12 cellular contexts compared by ENCODE assay signal in the genomic region with DNA sequence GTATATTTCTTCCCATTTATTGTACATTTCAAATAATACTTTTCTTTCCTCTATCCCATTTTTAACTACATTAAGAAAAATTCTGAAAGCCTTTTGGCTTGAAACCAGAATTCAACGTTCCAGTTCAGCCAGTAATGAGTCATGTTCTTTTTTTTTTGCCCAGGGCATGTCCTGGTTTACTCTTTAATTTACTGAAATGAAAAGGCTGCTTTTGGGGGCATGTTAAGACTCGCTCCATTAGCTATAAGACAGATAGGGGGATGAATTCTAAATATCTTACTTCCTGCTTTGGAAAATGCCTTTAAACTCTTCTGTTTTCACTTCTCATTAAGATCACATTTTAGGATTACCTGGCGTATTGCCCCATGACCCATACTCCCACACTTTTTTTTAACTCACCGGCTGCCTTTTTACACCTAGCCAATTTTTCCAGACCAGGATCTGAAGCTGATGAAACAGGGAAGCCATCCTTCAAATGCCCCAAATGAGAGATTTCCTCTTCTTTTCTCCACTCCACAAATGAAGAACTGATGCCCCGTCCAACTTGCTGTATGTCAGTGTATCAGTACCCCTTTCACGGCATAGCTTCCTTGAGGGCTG. TPM values are rescaled to one million over a fixed set of nuclear protein-coding genes. Genes with fewer than 3 reads are reported as not detected.
DNase-seq lines count a peak whose midpoint lies in the region; ATAC-seq and TF ChIP-seq lines count a peak whose summit lies in the region.
"Had no signal": no experiment of that assay in that cellular context is flagged by ENCODE, and none has a peak within 500 bp of the region (broad histone marks: within the 10 kb centered on the region; RNA-seq: fewer than 3 reads in every experiment).

No MANE protein-coding gene starts in this region.

- intact Hi-C loops in Calu3 (cut with micrococcal nuclease; ENCODE audit: unreplicated experiment), result loop anchor here (5.0 kb wide), 2 partner anchors 176 to 331 kb away; partner anchors contain the start of gene BARD1
- intact Hi-C loops in transverse colon (cut with DNase I; ENCODE audit: low total_unique reads), result no loop called here

- peak overlapping the region; percentile 94 for H3K27ac Mint-ChIP-seq in Calu3 (ENCODE audit: unreplicated experiment)
- H3K27ac Mint-ChIP-seq: activated T-cell treated with anti-CD3 and anti-CD28 coated beads, Interleukin-2, amount 50 U/mL, for 24 hours; naive thymus-derived CD8-positive, alpha-beta T cell had no signal

- H3K9me3 Mint-ChIP-seq in Calu3 (ENCODE audit: low read depth, unreplicated experiment), result peaks cover 4% of the 10 kb centered on the region
- H3K9me3 Mint-ChIP-seq: activated T-cell treated with anti-CD3 and anti-CD28 coated beads, Interleukin-2, amount 50 U/mL, for 24 hours had no signal

- in situ Hi-C loops in transverse colon (cut with MboI; ENCODE audit: low pct_ligation_motif_present in 1 of 4, low pct_unique_long_range_greater_than_20kb in 1 of 4, low sequenced_read_pairs in 3 of 4), result no loop called here

- H3K27me3 ChIP-seq in transverse colon, result no peaks in the 10 kb centered on the region
- H3K27me3 ChIP-seq: esophagus muscularis mucosa had no signal

- H3K4me1 ChIP-seq in transverse colon, result no peaks in the 10 kb centered on the region
- H3K4me1 ChIP-seq: esophagus muscularis mucosa had no signal

- no peak for TF ChIP-seq CTCF in Calu3 (IDR thresholded peaks at IDR 0.05; ENCODE audit: unreplicated experiment)
- TF ChIP-seq CTCF in transverse colon (IDR thresholded peaks at IDR 0.05), result no peak

- peak overlapping the region; percentile 73 for H3K4me3 Mint-ChIP-seq in Calu3 (ENCODE audit: low read depth, unreplicated experiment)
- H3K4me3 Mint-ChIP-seq: activated T-cell treated with anti-CD3 and anti-CD28 coated beads, Interleukin-2, amount 50 U/mL, for 24 hours; naive thymus-derived CD8-positive, alpha-beta T cell had no signal

- H3K9me3 ChIP-seq in transverse colon, result no peaks in the 10 kb centered on the region
- H3K9me3 ChIP-seq: esophagus muscularis mucosa had no signal

- ATAC-seq in HG02763 (IDR thresholded peaks at IDR 0.05; ENCODE audit: unreplicated experiment), result peak; percentile 38
- no peak for ATAC-seq in HG03521 (IDR thresholded peaks at IDR 0.05; ENCODE audit: unreplicated experiment)
- ATAC-seq in GM21515 (IDR thresholded peaks at IDR 0.05; ENCODE audit: unreplicated experiment), result no peak
- ATAC-seq: naive thymus-derived CD8-positive, alpha-beta T cell had no signal

- H3K4me1 Mint-ChIP-seq in Calu3 (ENCODE audit: low read depth, unreplicated experiment), result peaks cover 42% of the 10 kb centered on the region
- H3K4me1 Mint-ChIP-seq: naive thymus-derived CD8-positive, alpha-beta T cell had no signal

- no peaks in the 10 kb centered on the region for H3K27me3 Mint-ChIP-seq in Calu3 (ENCODE audit: unreplicated experiment)

- DNase-seq in Calu3 (no peak), amniotic epithelial cell (ENCODE audit: low read depth) (peak; percentile 32), kidney glomerular epithelial cell (lab: John Stamatoyannopoulos, UW) (peak; percentile 68), transverse colon (no peak), Ammon's horn (ENCODE audit: low spot score) (no peak)
- DNase-seq: activated T-cell treated with anti-CD3 and anti-CD28 coated beads, Interleukin-2, amount 50 U/mL, for 24 hours; naive thymus-derived CD8-positive, alpha-beta T cell had no signal

- CTCF ChIA-PET in Calu3 (lab: Charles Lee), result no interaction called here

- H3K4me3 ChIP-seq in transverse colon, result no peak overlapping the region
- H3K4me3 ChIP-seq: esophagus muscularis mucosa had no signal

- no peak overlapping the region for H3K27ac ChIP-seq in transverse colon
- H3K27ac ChIP-seq: esophagus muscularis mucosa had no signal

- no peaks in the 10 kb centered on the region for H3K36me3 ChIP-seq in transverse colon
- H3K36me3 ChIP-seq: esophagus muscularis mucosa had no signal

- 58 to 65% methylated on average over 4 to 6 of the region's 6 CpGs for WGBS in transverse colon (ENCODE audit: low coverage in 1 of 2), 2 donors

- BruUV-seq in Calu3 (replicated peaks; lab: Mats Ljungman, UMichigan), result TSS peak; percentile 91

- H3K36me3 Mint-ChIP-seq in Calu3 (ENCODE audit: insufficient read depth, unreplicated experiment), result peaks cover 21% of the 10 kb centered on the region

- no peak for TF ChIP-seq POLR2A in transverse colon (IDR thresholded peaks at IDR 0.05)

- TF ChIP-seq EP300 in transverse colon (IDR thresholded peaks at IDR 0.05; ENCODE audit: low read depth), result no peak

RNA-seq across cellular contexts. Expression of gene ABCA12, which starts 0.6 kb away (rescaled TPM):
- total RNA-seq in Calu3 (2022) (4.8 and 5.1 TPM in 2 replicates), transverse colon (under 1 TPM in 2 of 4 donors, not detected in 2; 0.14 to 0.16 TPM)
- total RNA-seq: esophagus muscularis mucosa; naive thymus-derived CD8-positive, alpha-beta T cell; SK-MEL-5 had no signal

Comparison
In these comparisons a context has a peak if more than half of its experiments do, and no peak if none do; other contexts are left out.
1. DNase-seq: peak in amniotic epithelial cell (single experiment) and kidney glomerular epithelial cell (single experiment); none in Calu3 (single experiment), transverse colon (single experiment) and Ammon's horn (single experiment).